In genomic region chr6:130362128-130362527, GRCh38 we compare ENCODE assay signal across 19 cellular contexts. TPM values are rescaled to one million over a fixed set of nuclear protein-coding genes. Genes with fewer than 3 reads are reported as not detected.
DNase-seq lines count a peak whose midpoint lies in the region; ATAC-seq, FAIRE-seq and TF ChIP-seq lines count a peak whose summit lies in the region.
"Had no signal": no experiment of that assay in that cellular context is flagged by ENCODE, and none has a peak within 500 bp of the region (broad histone marks: within the 10 kb centered on the region; RNA-seq: fewer than 3 reads in every experiment).

No MANE protein-coding gene starts in this region.

- no peaks in the 10 kb centered on the region for H3K36me3 ChIP-seq in HEK293 (ENCODE audit: control insufficient read depth in 2 of 2, insufficient read depth in 1 of 2, low read length in 2 of 2)
- no peaks in the 10 kb centered on the region; a peak in 1 of 8 replicates for H3K36me3 ChIP-seq in H1 (ENCODE audit: control insufficient read depth in 2 of 4, insufficient read depth in 4 of 4, low read length in 3 of 4)
- no peaks in the 10 kb centered on the region for H3K36me3 ChIP-seq in liver (ENCODE audit: control insufficient read depth in 4 of 4, insufficient read depth in 3 of 4, low read depth in 1 of 4, low read length in 3 of 4)
- H3K36me3 ChIP-seq in BE2C, result no peaks in the 10 kb centered on the region
- H3K36me3 ChIP-seq: right atrium auricular region, SJCRH30, tibial nerve had no signal

- H3K4me3 ChIP-seq in HEK293 (ENCODE audit: low read depth, low read length) (no peak overlapping the region), H1 (ENCODE audit: extremely low read depth in 1 of 4, insufficient read depth in 2 of 4, low read depth in 3 of 4, low read length in 4 of 4) (no peak overlapping the region), liver (ENCODE audit: low read depth in 1 of 3, low read length in 3 of 3) (no peak overlapping the region), BE2C (ENCODE audit: low read depth, low read length) (no peak overlapping the region)
- H3K4me3 ChIP-seq: right atrium auricular region, SJCRH30, tibial nerve had no signal

- H3K79me2 ChIP-seq in H1 (ENCODE audit: control insufficient read depth in 1 of 2, insufficient read depth in 2 of 2, low read length in 2 of 2), result peaks cover 0 to 3% of the 10 kb centered on the region in 2 experiments; a peak in 1 of 4 replicates

- H3K27me3 Mint-ChIP-seq in effector memory CD8-positive, alpha-beta T cell, result no peaks in the 10 kb centered on the region

- H3K4me2 ChIP-seq in H1 (ENCODE audit: insufficient read depth in 1 of 2, low read depth in 2 of 2, low read length in 2 of 2), result no peak overlapping the region

- no peak overlapping the region for H2AFZ ChIP-seq in H1 (ENCODE audit: low read length)

- H3K18ac ChIP-seq in H1 (ENCODE audit: extremely low read depth, low read length), result no peak overlapping the region

- H2BK20ac ChIP-seq in H1 (ENCODE audit: low read length), result no peak overlapping the region

- no peak overlapping the region for H3K56ac ChIP-seq in H1 (replicated peaks; ENCODE audit: insufficient read length, low read depth, low read length)

- no peaks in the 10 kb centered on the region for H4K20me1 ChIP-seq in H1 (replicated peaks in 1 of 2; ENCODE audit: control insufficient read depth in 1 of 2, insufficient read depth in 2 of 2, low read length in 2 of 2)

- no peak for ATAC-seq in effector memory CD8-positive, alpha-beta T cell (replicated peaks)
- ATAC-seq: left ventricle myocardium superior had no signal

- CTCF ChIA-PET in HEK293 (lab: Yijun Ruan, JAX) (no interaction called here), H1 (lab: Charles Lee; ENCODE audit: partially characterized antibody) (interaction anchor here (1.4 kb wide), 1 partner anchor 40 kb away, joined by 3 read pairs; no protein-coding TSS in a partner anchor)

- no peak overlapping the region for H3K4ac ChIP-seq in H1 (replicated peaks; ENCODE audit: insufficient read length, low read depth, low read length)

- no peak overlapping the region for H2BK5ac ChIP-seq in H1 (ENCODE audit: low read depth, low read length)

- H3K23ac ChIP-seq in H1 (ENCODE audit: insufficient read length), result no peak overlapping the region

- H3K27me3 ChIP-seq in H1 (replicated peaks in 1 of 4; ENCODE audit: control insufficient read depth in 3 of 4, extremely low read depth in 1 of 4, insufficient read depth in 3 of 4, low read length in 3 of 4), result no peaks in the 10 kb centered on the region
- H3K27me3 ChIP-seq in liver (ENCODE audit: control insufficient read depth in 4 of 4, insufficient read depth in 4 of 4, low read length in 3 of 4), result peaks cover 0 to 11% (median 2%) of the 10 kb centered on the region in 4 donors
- H3K27me3 ChIP-seq in BE2C, result peaks cover 21% of the 10 kb centered on the region
- H3K27me3 ChIP-seq: SJCRH30 had no signal

- peaks cover 5% of the 10 kb centered on the region for H3K23me2 ChIP-seq in H1 (ENCODE audit: low read depth, low read length)

- no peaks in the 10 kb centered on the region for H3K79me1 ChIP-seq in H1 (ENCODE audit: low read depth, low read length)

- H2BK120ac ChIP-seq in H1 (replicated peaks; ENCODE audit: low read depth, low read length), result no peak overlapping the region

- H2BK12ac ChIP-seq in H1 (ENCODE audit: low read depth, low read length), result no peak overlapping the region

- TF ChIP-seq POLR2A in H1 (IDR thresholded peaks at IDR 0.05; ENCODE audit: control extremely low read depth in 1 of 2, low read depth in 2 of 2, low read length in 2 of 2), result no peak

- no peak overlapping the region for H3K14ac ChIP-seq in H1 (ENCODE audit: insufficient read length)

- no peak for TF ChIP-seq EP300 in H1 (IDR thresholded peaks at IDR 0.05; ENCODE audit: borderline replicate concordance in 1 of 2, low read depth in 2 of 2, low read length in 2 of 2)

- peaks cover 0 to 6% of the 10 kb centered on the region in 2 donors for H3K9me3 Mint-ChIP-seq in effector memory CD8-positive, alpha-beta T cell
- H3K9me3 Mint-ChIP-seq: neural crest cell had no signal

- TF ChIP-seq RAD21 in H1 (IDR thresholded peaks at IDR 0.05 in 1 of 2, conservative IDR thresholded peaks at IDR 0.05 in 1 of 2; ENCODE audit: low read depth in 2 of 2, low read length in 2 of 2) (no peak), liver (IDR thresholded peaks at IDR 0.05) (no peak)

- no peak for FAIRE-seq in H1 (lab: Jason Lieb, UNC)
- FAIRE-seq: endometrium had no signal

- H3K4me1 ChIP-seq in HEK293 (ENCODE audit: control insufficient read depth, insufficient read depth, low read length), result peaks cover 6% of the 10 kb centered on the region; the same call in 1 of the 2 replicates
- H3K4me1 ChIP-seq in H1 (replicated peaks in 1 of 4; ENCODE audit: control insufficient read depth in 3 of 4, insufficient read depth in 4 of 4, low read length in 3 of 4), result no peaks in the 10 kb centered on the region; a peak in 1 of 7 replicates
- H3K4me1 ChIP-seq in liver (ENCODE audit: control insufficient read depth in 4 of 4, insufficient read depth in 4 of 4, low read length in 3 of 4), result peaks cover 8 to 15% (median 11%) of the 10 kb centered on the region in 4 donors
- no peaks in the 10 kb centered on the region for H3K4me1 ChIP-seq in BE2C
- H3K4me1 ChIP-seq: SJCRH30 had no signal

- TF ChIP-seq CTCF in HEK293 (tag by site-specific recombination; IDR thresholded peaks at IDR 0.05), result no peak
- no peak for TF ChIP-seq CTCF in H1 (IDR thresholded peaks at IDR 0.05; ENCODE audit: control extremely low read depth in 1 of 3, insufficient read depth in 1 of 3, low read depth in 1 of 3, low read length in 3 of 3)
- TF ChIP-seq CTCF in liver (IDR thresholded peaks at IDR 0.05; ENCODE audit: low read depth, low read length, missing input control), result no peak
- no peak for TF ChIP-seq CTCF in BE2C (IDR thresholded peaks at IDR 0.05; ENCODE audit: low read depth, low read length)

- H2AK5ac ChIP-seq in H1 (ENCODE audit: low read depth, low read length), result no peak overlapping the region

- H4K8ac ChIP-seq in H1 (ENCODE audit: extremely low read depth, insufficient read depth, low read length), result no peak overlapping the region

- H3K27ac ChIP-seq in HEK293 (ENCODE audit: extremely low read depth, low read depth, low read length) (no peak overlapping the region), H1 (ENCODE audit: low read depth, low read length) (no peak overlapping the region), liver (ENCODE audit: low read depth in 1 of 2, low read length in 2 of 2) (no peak overlapping the region)
- H3K27ac ChIP-seq: HL-60, right atrium auricular region, SJCRH30, tibial nerve had no signal

- H3K9ac ChIP-seq in H1 (replicated peaks in 1 of 4; ENCODE audit: extremely low read depth in 1 of 4, low read depth in 3 of 4, low read length in 3 of 4) (no peak overlapping the region; a peak in 1 of 7 replicates), liver (ENCODE audit: low read depth in 1 of 2, low read length in 2 of 2) (no peak overlapping the region)

- H4K91ac ChIP-seq in H1 (replicated peaks; ENCODE audit: insufficient read length, low read length), result no peak overlapping the region

- H3K36me3 Mint-ChIP-seq in effector memory CD8-positive, alpha-beta T cell (ENCODE audit: insufficient read depth), result peaks cover 3% of the 10 kb centered on the region

- peaks cover 7 to 14% of the 10 kb centered on the region in 2 donors for H3K4me1 Mint-ChIP-seq in effector memory CD8-positive, alpha-beta T cell (ENCODE audit: low read depth in 2 of 2)

- H3K9me3 ChIP-seq in HEK293 (ENCODE audit: control insufficient read depth, insufficient read depth, low read depth, low read length), result no peaks in the 10 kb centered on the region
- H3K9me3 ChIP-seq in H1 (ENCODE audit: insufficient read depth in 2 of 2, low read depth in 1 of 2, low read length in 1 of 2), result no peaks in the 10 kb centered on the region
- H3K9me3 ChIP-seq in liver (ENCODE audit: control insufficient read depth in 4 of 4, low read length in 3 of 4), result no peaks in the 10 kb centered on the region
- no peaks in the 10 kb centered on the region for H3K9me3 ChIP-seq in BE2C
- H3K9me3 ChIP-seq: right atrium auricular region, SJCRH30, tibial nerve had no signal

- H3K27ac Mint-ChIP-seq in effector memory CD8-positive, alpha-beta T cell, result no peak overlapping the region
- H3K27ac Mint-ChIP-seq: activated naive CD8-positive, alpha-beta T cell had no signal

- POLR2A ChIA-PET in HEK293 (lab: Yijun Ruan, JAX), result no interaction called here
- POLR2A ChIA-PET in H1 (lab: Charles Lee; ENCODE audit: partially characterized antibody), result no interaction called here

- H4K5ac ChIP-seq in H1 (ENCODE audit: insufficient read length, low read depth, low read length), result no peak overlapping the region

- DNase-seq in OCI-M1 (lab: John Stamatoyannopoulos, UW), result peak; percentile 34
- peak in 1 of 2 experiments; percentile 50 for DNase-seq in H1 (ENCODE audit: low read depth in 1 of 2, low spot score in 2 of 2)
- no peak for DNase-seq in effector memory CD8-positive, alpha-beta T cell
- DNase-seq in KBM-7, result no peak
- no peak for DNase-seq in BE2C
- DNase-seq: activated CD8-positive, alpha-beta memory T cell treated with anti-CD3 and anti-CD28 coated beads, Interleukin-2, amount 50 U/mL, for 48 hours; C1 segment of cervical spinal cord; left ventricle myocardium superior; NCI-H2081; stimulated activated CD4-positive, alpha-beta T cell treated with anti-CD3 and anti-CD28 coated beads, Interleukin-4, amount 100 ng/mL, for 24 hours had no signal

- WGBS in H1 (ENCODE audit: extremely low coverage in 1 of 2, insufficient coverage in 1 of 2, insufficient read length in 1 of 2, insufficient replicate concordance in 2 of 2, low coverage in 1 of 2, low lambda C conversion rate in 2 of 2, missing lambda C conversion rate in 1 of 2), 2 experiments, result 79% methylated on average over 4 of the region's 4 CpGs; no CpG with 5 or more reads in 1 of the 2 experiments
- WGBS in liver, result 49% methylated on average over 4 of the region's 4 CpGs

- in situ Hi-C loops in KBM-7 (cut with MboI; ENCODE audit: low pct_unique_long_range_greater_than_20kb, low sequenced_read_pairs), result no loop called here

- H3K4me3 Mint-ChIP-seq in effector memory CD8-positive, alpha-beta T cell, result no peak overlapping the region
- H3K4me3 Mint-ChIP-seq: activated naive CD8-positive, alpha-beta T cell; neural crest cell had no signal

- no peak overlapping the region for H2BK15ac ChIP-seq in H1 (ENCODE audit: low read length)

RNA-seq across cellular contexts. Expression of gene TMEM200A, which starts 3.7 kb away (rescaled TPM):
- 12.9 and 13.9 TPM in 2 replicates for total RNA-seq in H1 (2021; fragmentation: NEBNext Ultra II Directional; extraction: Animal tissue kit (Norgen Biotek cat#: 25700))
- polyA plus RNA-seq in H1 (2011; rRNA removed) (3.8 and 6.2 TPM in 2 replicates), liver (under 1 TPM; 0.08 to 0.10 TPM)
- 5.4 TPM for polyA plus RNA-seq in H1 (2011; cell fraction: cytosol; rRNA removed)
- polyA plus RNA-seq in H1 (2011; cell fraction: nucleus; rRNA removed), result 3.7 TPM
- polyA plus RNA-seq in H1 (2012, experiment 1 of 2), result 8.2 to 11.3 TPM (median 9.6 TPM) in 4 replicates
- 1.9 TPM for polyA plus RNA-seq in H1 (2012, experiment 2 of 2)
- 14.7 TPM for polyA plus RNA-seq in H1 (2013, experiment 1 of 2)
- 17.1 TPM for polyA plus RNA-seq in H1 (2013, experiment 2 of 2)
- 8.6 and 10.5 TPM in 2 replicates for polyA minus RNA-seq in H1 (2011; rRNA and poly(A)+ RNA removed)
- 5.9 TPM for polyA minus RNA-seq in H1 (2011; cell fraction: cytosol; rRNA and poly(A)+ RNA removed)
- polyA minus RNA-seq in H1 (2011; cell fraction: nucleus; rRNA and poly(A)+ RNA removed), result 7.9 TPM
- total RNA-seq in liver, result under 1 TPM; 0.08 to 0.33 TPM
- polyA plus RNA-seq in BE2C (2012; ENCODE audit: insufficient read depth, insufficient read length, low read depth), result 0.54 TPM

Comparison
In these comparisons a context has a peak if more than half of its experiments do, and no peak if none do; other contexts are left out.
1. RNA of gene TMEM200A, which starts 3.7 kb away (total RNA-seq): 12.9 to 13.9 TPM in H1; 0.08 to 0.33 TPM in liver; every median in the first group is over 10 times any median in the second.